In the genomic region with DNA sequence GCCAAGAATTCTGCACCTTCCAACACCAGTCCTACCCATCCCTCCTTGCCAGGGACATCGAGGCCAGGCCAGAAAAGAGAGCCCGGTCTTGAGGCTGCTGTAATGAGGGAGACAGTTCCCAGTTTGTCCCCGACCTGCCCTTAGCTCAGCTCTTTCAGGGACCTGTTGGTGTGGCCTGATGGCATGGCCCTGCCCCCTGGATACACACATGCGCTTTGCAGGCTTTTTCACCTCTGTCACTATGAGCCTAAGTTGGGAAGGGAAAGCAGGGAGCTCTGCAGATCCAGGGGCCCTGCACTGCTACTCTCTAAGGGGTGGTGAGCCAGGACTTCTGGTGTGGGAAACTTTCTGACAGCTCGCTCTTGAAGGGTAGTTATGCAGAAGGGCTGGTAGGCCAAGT, we compare ENCODE assay signal across 11 cellular contexts. TPM values are rescaled to one million over a fixed set of nuclear protein-coding genes. Genes with fewer than 3 reads are reported as not detected.
DNase-seq lines count a peak whose midpoint lies in the region; ATAC-seq, FAIRE-seq and TF ChIP-seq lines count a peak whose summit lies in the region.
"Had no signal": no experiment of that assay in that cellular context is flagged by ENCODE, and none has a peak within 500 bp of the region (broad histone marks: within the 10 kb centered on the region; RNA-seq: fewer than 3 reads in every experiment).

No MANE protein-coding gene starts in this region.

- H3K27me3 ChIP-seq in heart right ventricle (peaks cover 0 to 40% (median 8%) of the 10 kb centered on the region in 7 donors), keratinocyte (ENCODE audit: control insufficient read depth, extremely low read depth, insufficient read depth, low read length) (no peaks in the 10 kb centered on the region)

- DNase-seq in cardiac septum (ENCODE audit: low spot score) (peak; percentile 17), heart right ventricle (no peak), keratinocyte (ENCODE audit: low read depth, low spot score) (no peak), SHP77 (lab: John Stamatoyannopoulos, UW) (no peak), NCI-H2029 (lab: John Stamatoyannopoulos, UW) (no peak), A172 (ENCODE audit: low spot score) (no peak)
- no peak for DNase-seq in activated naive CD8-positive, alpha-beta T cell treated with anti-CD3 and anti-CD28 coated beads, Interleukin-2, amount 50 U/mL, for 24 hours
- DNase-seq: NK-92 treated with Interleukin-12 subunit alpha and Interleukin-12 subunit beta, amount 100 ng/mL, for 24 hours; stimulated activated CD4-positive, alpha-beta T cell treated with anti-CD3 and anti-CD28 coated beads, Interleukin-2, amount 100 ng/mL, for 24 hours had no signal

- H3K27me3 Mint-ChIP-seq in activated naive CD8-positive, alpha-beta T cell treated with anti-CD3 and anti-CD28 coated beads, Interleukin-2, amount 50 U/mL, for 24 hours = no peaks in the 10 kb centered on the region

- no peak for FAIRE-seq in keratinocyte (lab: Jason Lieb, UNC)
- FAIRE-seq: GM19239 had no signal

- peak overlapping the region; percentile 91 for H3K4me2 ChIP-seq in keratinocyte (ENCODE audit: control insufficient read depth, extremely low read depth, insufficient read depth, low read depth, low read length)

- H3K4me3 Mint-ChIP-seq in activated naive CD8-positive, alpha-beta T cell treated with anti-CD3 and anti-CD28 coated beads, Interleukin-2, amount 50 U/mL, for 24 hours = peak overlapping the region; percentile 95

- H3K9me3 ChIP-seq in heart right ventricle = no peaks in the 10 kb centered on the region
- no peaks in the 10 kb centered on the region for H3K9me3 ChIP-seq in keratinocyte (ENCODE audit: control insufficient read depth, low read depth, low read length)

- no peaks in the 10 kb centered on the region for H3K9me3 Mint-ChIP-seq in activated naive CD8-positive, alpha-beta T cell treated with anti-CD3 and anti-CD28 coated beads, Interleukin-2, amount 50 U/mL, for 24 hours

- H3K27ac ChIP-seq in heart right ventricle (no peak overlapping the region), keratinocyte (ENCODE audit: control insufficient read depth, insufficient read depth, low read length) (no peak overlapping the region)

- H3K79me2 ChIP-seq in keratinocyte (ENCODE audit: control insufficient read depth, insufficient read depth, low read length) = peaks cover 74% of the 10 kb centered on the region

- H3K4me1 ChIP-seq in heart right ventricle = peaks cover 0 to 27% (median 19%) of the 10 kb centered on the region in 9 donors
- peaks cover 52% of the 10 kb centered on the region for H3K4me1 ChIP-seq in keratinocyte (ENCODE audit: control insufficient read depth, extremely low read depth, insufficient read depth, low read length)

- H3K36me3 Mint-ChIP-seq in activated naive CD8-positive, alpha-beta T cell treated with anti-CD3 and anti-CD28 coated beads, Interleukin-2, amount 50 U/mL, for 24 hours (ENCODE audit: low read depth) = peaks cover 66% of the 10 kb centered on the region

- 86 to 87% methylated on average over 5 of the region's 5 CpGs for WGBS in heart right ventricle, 2 donors

- TF ChIP-seq CTCF in heart right ventricle (IDR thresholded peaks at IDR 0.05) (no peak), keratinocyte (optimal IDR thresholded peaks at IDR 0.05 in 1 of 3, IDR thresholded peaks at IDR 0.05 in 1 of 3, conservative IDR thresholded peaks at IDR 0.05 in 1 of 3; ENCODE audit: extremely low read depth in 1 of 3, insufficient read depth in 2 of 3, low read length in 3 of 3) (no peak)

- H3K27ac Mint-ChIP-seq in activated naive CD8-positive, alpha-beta T cell treated with anti-CD3 and anti-CD28 coated beads, Interleukin-2, amount 50 U/mL, for 24 hours = no peak overlapping the region

- H3K36me3 ChIP-seq in heart right ventricle = peaks cover 0 to 24% (median 0%) of the 10 kb centered on the region in 9 donors
- H3K36me3 ChIP-seq in keratinocyte (ENCODE audit: control insufficient read depth in 2 of 2, extremely low read depth in 1 of 2, insufficient read depth in 2 of 2, low read length in 2 of 2) = peaks cover 44 to 53% of the 10 kb centered on the region in 2 experiments

- peaks cover 48% of the 10 kb centered on the region for H3K4me1 Mint-ChIP-seq in activated naive CD8-positive, alpha-beta T cell treated with anti-CD3 and anti-CD28 coated beads, Interleukin-2, amount 50 U/mL, for 24 hours

- ATAC-seq in heart right ventricle (no peak), HG03280 (IDR thresholded peaks at IDR 0.05; ENCODE audit: unreplicated experiment) (no peak)
- no peak for ATAC-seq in activated naive CD8-positive, alpha-beta T cell treated with anti-CD3 and anti-CD28 coated beads, Interleukin-2, amount 50 U/mL, for 24 hours

- H4K20me1 ChIP-seq in keratinocyte (ENCODE audit: control insufficient read depth, extremely low read depth, insufficient read depth, low read length) = peaks cover 48% of the 10 kb centered on the region

- H3K9ac ChIP-seq in keratinocyte (ENCODE audit: control insufficient read depth, extremely low read depth, insufficient read depth, low read length) = peak overlapping the region; percentile 86

- intact Hi-C loops in cardiac septum (cut with DNase I) (loop anchor here (10.0 kb wide), 1 partner anchor 166 kb away; a partner anchor contains a TSS), heart right ventricle (cut with DNase I) (loop anchor here in 1 of 10 donors (10.0 kb wide), 1 partner anchor 166 kb away; a partner anchor contains a TSS)

- H2AFZ ChIP-seq in keratinocyte (ENCODE audit: control insufficient read depth, low read length) = no peak overlapping the region

- dilution Hi-C loops in keratinocyte (cut with MboI; ENCODE audit: extremely low pct_ligation_motif_present, low sequenced_read_pairs) = loop anchor here (25.0 kb wide), 1 partner anchor 88 kb away; no protein-coding TSS in a partner anchor

- H3K4me3 ChIP-seq in heart right ventricle (no peak overlapping the region), keratinocyte (ENCODE audit: control insufficient read depth in 2 of 3, extremely low read depth in 1 of 3, insufficient read depth in 2 of 3, low read depth in 1 of 3, low read length in 3 of 3) (peak overlapping the region; percentile 81 to 96 (median 84))

- H3K9me1 ChIP-seq in keratinocyte (ENCODE audit: control insufficient read depth, extremely low read depth, insufficient read depth, low read length) = peaks cover 8% of the 10 kb centered on the region

RNA-seq across cellular contexts. Expression of a gene that starts 2.1 kb away (rescaled TPM):
- 16.8 TPM for total RNA-seq in cardiac septum
- total RNA-seq in heart right ventricle = 10 to 100 TPM in 6 of 10 donors, 1 to 10 TPM in 4; 1.8 to 24.7 (median 12.6) TPM
- polyA plus RNA-seq in heart right ventricle = 10 to 100 TPM; 44.6 to 62.7 TPM
- polyA plus RNA-seq in keratinocyte = 900 to 1,358 TPM (median 1,275 TPM) in 3 replicates
- 125 TPM for polyA plus RNA-seq in keratinocyte (2011; ENCODE audit: low read depth)
- polyA plus RNA-seq in keratinocyte (2011; cell fraction: cytosol; rRNA removed) = 483 and 696 TPM in 2 replicates
- 1,144 and 1,285 TPM in 2 replicates for polyA plus RNA-seq in keratinocyte (2011; cell fraction: nucleus; rRNA removed)
- polyA plus RNA-seq in keratinocyte (2012; ENCODE audit: low replicate concordance) = 245 and 1,072 TPM in 2 replicates
- polyA minus RNA-seq in keratinocyte = 1,352 to 1,647 TPM (median 1,438 TPM) in 3 replicates
- polyA minus RNA-seq in keratinocyte (2011; cell fraction: cytosol; rRNA and poly(A)+ RNA removed) = 766 TPM
- 1,201 and 1,805 TPM in 2 replicates for polyA minus RNA-seq in keratinocyte (2011; cell fraction: nucleus; rRNA and poly(A)+ RNA removed)
- total RNA-seq in A172 (2014; rRNA removed; shearing (Covaris generic)) = 249 and 398 TPM in 2 replicates

RNA-seq across cellular contexts. Expression of a gene that starts 19.1 kb away (rescaled TPM):
- total RNA-seq in cardiac septum (not detected), heart right ventricle (not detected)
- polyA plus RNA-seq in heart right ventricle (not detected), keratinocyte (not detected in 3 replicates)
- polyA plus RNA-seq in keratinocyte (2011; ENCODE audit: low read depth) = not detected
- polyA plus RNA-seq in keratinocyte (2011; cell fraction: cytosol; rRNA removed) = not detected in 2 replicates
- polyA plus RNA-seq in keratinocyte (2011; cell fraction: nucleus; rRNA removed) = 0.09 TPM in 1 of 2 replicates, not detected in the other
- polyA plus RNA-seq in keratinocyte (2012; ENCODE audit: low replicate concordance) = 0.25 TPM in 1 of 2 replicates, not detected in the other
- polyA minus RNA-seq in keratinocyte = not detected in 3 replicates
- polyA minus RNA-seq in keratinocyte (2011; cell fraction: cytosol; rRNA and poly(A)+ RNA removed) = not detected
- not detected in 2 replicates for polyA minus RNA-seq in keratinocyte (2011; cell fraction: nucleus; rRNA and poly(A)+ RNA removed)
- not detected in 2 replicates for total RNA-seq in A172 (2014; rRNA removed; shearing (Covaris generic))

Comparison
In these comparisons a context has a peak if more than half of its experiments do, and no peak if none do; other contexts are left out.
1. H3K4me3 ChIP-seq: peak in keratinocyte (3 of 3); none in heart right ventricle (0 of 10).